ENCODE assay signal across 8 cellular contexts in genomic region chr1:62437273-62437945, GRCh38. TPM values are rescaled to one million over a fixed set of nuclear protein-coding genes. Genes with fewer than 3 reads are reported as not detected.
A peak's percentile ranks its signal among the peaks of the same experiment; 100 is the strongest.
DNase-seq lines count a peak whose midpoint lies in the region; TF ChIP-seq lines count a peak whose summit lies in the region.

No MANE protein-coding gene starts in this region.

- H3K9me3 Mint-ChIP-seq in osteocyte (ENCODE audit: unreplicated experiment) = no peaks in the 10 kb centered on the region

- H3K4me1 Mint-ChIP-seq in osteocyte (ENCODE audit: unreplicated experiment) = peaks cover 36% of the 10 kb centered on the region

- H3K27me3 Mint-ChIP-seq in osteocyte (ENCODE audit: unreplicated experiment) = no peaks in the 10 kb centered on the region

- peaks cover 5% of the 10 kb centered on the region for H3K36me3 Mint-ChIP-seq in osteocyte (ENCODE audit: unreplicated experiment)

- DNase-seq in NOMO-1 (lab: John Stamatoyannopoulos, UW; ENCODE audit: unreplicated experiment in 2 of 2) = peak; percentile 19 to 25
- no peak for DNase-seq in NOMO-1 treated with dmso at 0.1 percent for 144 hours (lab: John Stamatoyannopoulos, UW; ENCODE audit: unreplicated experiment)
- DNase-seq in NB4 (ENCODE audit: low read depth) = peak; percentile 51
- DNase-seq in activated gamma-delta T cell treated with Interleukin-2 at 50 U/mL for 16 hours = peak; percentile 31
- peak; percentile 16 for DNase-seq in globus pallidus (ENCODE audit: low spot score)
- no peak for DNase-seq in osteocyte (ENCODE audit: extremely low spot score, unreplicated experiment)
- no peak for DNase-seq in NCI-H128 (lab: John Stamatoyannopoulos, UW; ENCODE audit: unreplicated experiment)
- no peak for DNase-seq in GF-D8 (lab: John Stamatoyannopoulos, UW)

- TF ChIP-seq POLR2A in NB4 (IDR thresholded peaks at IDR 0.05; ENCODE audit: extremely low read depth, insufficient read length) = no peak

- TF ChIP-seq CTCF in NB4 (IDR thresholded peaks at IDR 0.05; ENCODE audit: low read depth, low read length) (no peak), osteocyte (IDR thresholded peaks at IDR 0.05) (no peak)

- H3K4me3 ChIP-seq in NB4 (ENCODE audit: low read depth, low read length) = peak overlapping the region; percentile 99

- H3K4me3 Mint-ChIP-seq in osteocyte (ENCODE audit: unreplicated experiment) = peak overlapping the region; percentile 97

- H3K27ac Mint-ChIP-seq in osteocyte (ENCODE audit: unreplicated experiment) = peak overlapping the region; percentile 100

RNA-seq across cellular contexts. Expression of gene USP1, which starts 0.6 kb away (rescaled TPM):
- 24.6 and 25.7 TPM in 2 replicates for total RNA-seq in osteocyte

Comparison
In these comparisons a context has a peak if more than half of its experiments do, and no peak if none do; other contexts are left out.
1. DNase-seq: peak in NOMO-1 (2 of 2), NB4 (single experiment), activated gamma-delta T cell treated with Interleukin-2 at 50 U/mL for 16 hours (single experiment) and globus pallidus (single experiment); none in NOMO-1 treated with dmso at 0.1 percent for 144 hours (single experiment), osteocyte (single experiment), NCI-H128 (single experiment) and GF-D8 (single experiment).